16 cellular contexts compared by ENCODE assay signal in the genomic region with DNA sequence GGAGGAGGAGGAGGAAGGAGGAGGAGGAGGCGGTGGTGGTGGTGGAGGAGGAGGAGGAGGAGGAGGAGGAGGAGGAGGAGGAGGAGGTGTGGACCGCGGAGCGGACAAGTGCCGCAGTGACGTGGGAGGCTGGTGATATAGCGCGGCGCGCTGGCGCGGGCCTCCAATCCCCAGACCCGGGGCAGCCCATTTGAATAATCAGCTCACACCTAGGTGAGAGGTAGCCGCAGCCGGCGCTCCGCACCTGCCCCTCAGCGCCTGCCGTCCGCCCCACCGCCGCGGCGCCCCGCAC. TPM values are rescaled to one million over a fixed set of nuclear protein-coding genes. Genes with fewer than 3 reads are reported as not detected.
DNase-seq lines count a peak whose midpoint lies in the region; ATAC-seq, FAIRE-seq and TF ChIP-seq lines count a peak whose summit lies in the region.
"Had no signal": no experiment of that assay in that cellular context is flagged by ENCODE, and none has a peak within 500 bp of the region (broad histone marks: within the 10 kb centered on the region; RNA-seq: fewer than 3 reads in every experiment).

No MANE protein-coding gene starts in this region.

- H2AFZ ChIP-seq in H9 (ENCODE audit: low read length), result no peak overlapping the region
- H2AFZ ChIP-seq in neuronal stem cell (ENCODE audit: low read length), result no peak overlapping the region

- H3K4me3 ChIP-seq in endodermal cell (ENCODE audit: low read length), result peak overlapping the region; percentile 80
- H3K4me3 ChIP-seq in neuronal stem cell (ENCODE audit: low read length in 2 of 2), result no peak overlapping the region

- H3K4me2 ChIP-seq in H9 (ENCODE audit: insufficient read depth, insufficient read length, low read length), result no peak overlapping the region
- H3K4me2 ChIP-seq in neuronal stem cell (ENCODE audit: insufficient read depth, low read length, poor library complexity, severe bottlenecking), result peak overlapping the region; percentile 39

- H4K5ac ChIP-seq in H9 (ENCODE audit: insufficient read length, low read depth, low read length), result no peak overlapping the region

- no peaks in the 10 kb centered on the region for H3K4me1 ChIP-seq in H9 (ENCODE audit: insufficient read depth, low read length)
- peaks cover 4% of the 10 kb centered on the region for H3K4me1 ChIP-seq in endodermal cell (ENCODE audit: control insufficient read depth, insufficient read depth, low read length)
- H3K4me1 ChIP-seq in neuronal stem cell (ENCODE audit: control insufficient read depth in 2 of 2, insufficient read depth in 1 of 2, low read depth in 1 of 2, low read length in 2 of 2), result peaks cover 0 to 3% of the 10 kb centered on the region in 2 donors

- H3K4me3 Mint-ChIP-seq in H9, result peak overlapping the region in 1 of 2 experiments; percentile 61; a peak in 1 of 5 replicates
- H3K4me3 Mint-ChIP-seq in endodermal cell, result peak overlapping the region; percentile 100
- no peak overlapping the region for H3K4me3 Mint-ChIP-seq in activated naive CD8-positive, alpha-beta T cell treated with anti-CD3 and anti-CD28 coated beads, Interleukin-2, amount 50 U/mL, for 24 hours
- H3K4me3 Mint-ChIP-seq: natural killer cell treated with Interleukin-12 subunit alpha and Interleukin-12 subunit beta and Interleukin-15 and Interleukin-18, amount 100 ng/mL, for 72 hours; stimulated activated naive CD8-positive, alpha-beta T cell treated with anti-CD3 and anti-CD28 coated beads, Interleukin-15, Interleukin-2, amounts not matched to agents 100 ng/mL and 50 ng/mL, for 24 hours had no signal

- H2BK5ac ChIP-seq in H9 (ENCODE audit: insufficient read length, low read length) (no peak overlapping the region), neuronal stem cell (ENCODE audit: low read length) (no peak overlapping the region)

- FAIRE-seq in GM19239 (lab: Jason Lieb, UNC), result no peak

- DNase-seq in H9, result peak; percentile 83
- DNase-seq in NCI-H345 treated with DMSO at 0.1 percent for 48 hours (lab: John Stamatoyannopoulos, UW; ENCODE audit: unreplicated experiment), result peak; percentile 66
- DNase-seq in endodermal cell, result peak; percentile 94
- DNase-seq in neuronal stem cell (ENCODE audit: low spot score), result no peak
- no peak for DNase-seq in GM19239 (ENCODE audit: insufficient read length, low spot score)
- no peak for DNase-seq in midbrain (lab: John Stamatoyannopoulos, UW)
- no peak for DNase-seq in activated naive CD8-positive, alpha-beta T cell treated with anti-CD3 and anti-CD28 coated beads, Interleukin-2, amount 50 U/mL, for 24 hours
- DNase-seq in RKO (ENCODE audit: low spot score), result no peak
- DNase-seq: activated CD4-positive, CD25-positive, alpha-beta regulatory T cell treated with anti-CD3 and anti-CD28 coated beads, Interleukin-2, amount 50 U/mL, for 72 hours; activated naive CD4-positive, alpha-beta T cell treated with Interleukin-2 at 50 U/mL for 16 hours; head of caudate nucleus; Right ventricle myocardium superior had no signal

- no peak overlapping the region for H3K14ac ChIP-seq in H9 (ENCODE audit: insufficient read depth, low read length)
- no peak overlapping the region for H3K14ac ChIP-seq in neuronal stem cell (ENCODE audit: low read length)

- no peak overlapping the region for H2BK120ac ChIP-seq in H9 (ENCODE audit: low read depth, low read length, poor library complexity, severe bottlenecking)
- H2BK120ac ChIP-seq in neuronal stem cell (ENCODE audit: low read depth, low read length), result no peak overlapping the region

- H3K4ac ChIP-seq in H9 (ENCODE audit: low read depth, low read length) (no peak overlapping the region), neuronal stem cell (ENCODE audit: low read length) (no peak overlapping the region)

- H3K56ac ChIP-seq in H9 (ENCODE audit: insufficient read length, low read depth, low read length), result no peak overlapping the region

- H3K27me3 Mint-ChIP-seq in H9 (ENCODE audit: low read depth) (peaks cover 96% of the 10 kb centered on the region), endodermal cell (ENCODE audit: insufficient read depth) (peaks cover 68% of the 10 kb centered on the region)
- peaks cover 76% of the 10 kb centered on the region for H3K27me3 Mint-ChIP-seq in activated naive CD8-positive, alpha-beta T cell treated with anti-CD3 and anti-CD28 coated beads, Interleukin-2, amount 50 U/mL, for 24 hours

- no CpG with 5 or more reads among the region's 25 CpGs for WGBS in H9 (ENCODE audit: extremely low coverage, insufficient read length, low lambda C conversion rate)
- WGBS in endodermal cell (ENCODE audit: insufficient coverage in 1 of 2, insufficient read length in 1 of 2), 2 experiments, result 0% methylated on average over 8 to 18 of the region's 25 CpGs
- WGBS in neuronal stem cell (ENCODE audit: extremely low coverage in 2 of 2, insufficient read length in 2 of 2, insufficient replicate concordance in 1 of 2), 2 donors, result no CpG with 5 or more reads among the region's 25 CpGs

- H4K91ac ChIP-seq in H9 (ENCODE audit: insufficient read length, low read depth, low read length) (no peak overlapping the region), neuronal stem cell (ENCODE audit: low read depth, low read length, poor library complexity) (no peak overlapping the region)

- H3K79me2 ChIP-seq in H9 (ENCODE audit: insufficient read depth, low read length), result no peaks in the 10 kb centered on the region

- no peak overlapping the region for H3K9ac ChIP-seq in H9 (ENCODE audit: extremely low read depth, insufficient read length, low read length)
- H3K9ac ChIP-seq in endodermal cell (ENCODE audit: extremely low read depth, low read length, poor library complexity, severe bottlenecking), result no peak overlapping the region
- peak overlapping the region; percentile 38 for H3K9ac ChIP-seq in neuronal stem cell (ENCODE audit: low read depth, low read length, poor library complexity)

- peaks cover 0 to 3% (median 3%) of the 10 kb centered on the region in 3 experiments; a peak in 3 of 7 replicates for H3K36me3 Mint-ChIP-seq in H9 (ENCODE audit: insufficient read depth in 1 of 3, low read depth in 3 of 3)
- H3K36me3 Mint-ChIP-seq in endodermal cell (ENCODE audit: low read depth), result peaks cover 29% of the 10 kb centered on the region
- H3K36me3 Mint-ChIP-seq in activated naive CD8-positive, alpha-beta T cell treated with anti-CD3 and anti-CD28 coated beads, Interleukin-2, amount 50 U/mL, for 24 hours (ENCODE audit: low read depth), result no peaks in the 10 kb centered on the region
- H3K36me3 Mint-ChIP-seq: natural killer cell treated with Interleukin-12 subunit alpha and Interleukin-12 subunit beta and Interleukin-15 and Interleukin-18, amount 100 ng/mL, for 72 hours had no signal

- no peak overlapping the region for H3K27ac ChIP-seq in H9 (ENCODE audit: insufficient read length, low read depth, low read length)
- H3K27ac ChIP-seq in endodermal cell (ENCODE audit: low read depth, low read length), result no peak overlapping the region
- H3K27ac ChIP-seq in neuronal stem cell (replicated peaks; ENCODE audit: low read length), result no peak overlapping the region

- no peak for TF ChIP-seq CTCF in H9 (conservative IDR thresholded peaks at IDR 0.05)
- no peak for TF ChIP-seq CTCF in endodermal cell (conservative IDR thresholded peaks at IDR 0.05)

- H2BK15ac ChIP-seq in H9 (ENCODE audit: low read depth, low read length) (no peak overlapping the region), neuronal stem cell (ENCODE audit: low read length) (no peak overlapping the region)

- no peak for ATAC-seq in activated naive CD8-positive, alpha-beta T cell treated with anti-CD3 and anti-CD28 coated beads, Interleukin-2, amount 50 U/mL, for 24 hours

- H3K4me1 Mint-ChIP-seq in H9 (peaks cover 14 to 37% of the 10 kb centered on the region in 2 experiments), endodermal cell (peaks cover 28% of the 10 kb centered on the region)
- peaks cover 2% of the 10 kb centered on the region for H3K4me1 Mint-ChIP-seq in activated naive CD8-positive, alpha-beta T cell treated with anti-CD3 and anti-CD28 coated beads, Interleukin-2, amount 50 U/mL, for 24 hours

- peaks cover 23% of the 10 kb centered on the region for H3K36me3 ChIP-seq in endodermal cell (ENCODE audit: control insufficient read depth, insufficient read depth, low read length)
- no peaks in the 10 kb centered on the region for H3K36me3 ChIP-seq in neuronal stem cell (replicated peaks in 1 of 2; ENCODE audit: control insufficient read depth in 2 of 2, insufficient read depth in 2 of 2, low read length in 2 of 2)

- H3K27me3 ChIP-seq in H9 (ENCODE audit: insufficient read depth, low read length) (peaks cover 81% of the 10 kb centered on the region), endodermal cell (ENCODE audit: control insufficient read depth, insufficient read depth, low read length, poor library complexity, severe bottlenecking) (peaks cover 54% of the 10 kb centered on the region), neuronal stem cell (ENCODE audit: control insufficient read depth in 3 of 3, insufficient read depth in 3 of 3, low read depth in 1 of 3, low read length in 3 of 3) (peaks cover 59 to 90% (median 85%) of the 10 kb centered on the region in 3 experiments)

- H3K18ac ChIP-seq in H9 (ENCODE audit: insufficient read length, low read depth, low read length) (no peak overlapping the region), neuronal stem cell (ENCODE audit: low read length) (no peak overlapping the region)

- H2BK20ac ChIP-seq in H9 (ENCODE audit: low read depth, low read length, poor library complexity, severe bottlenecking), result no peak overlapping the region

- no peak overlapping the region for H4K8ac ChIP-seq in H9 (replicated peaks; ENCODE audit: insufficient read length, low read depth, low read length)
- H4K8ac ChIP-seq in neuronal stem cell (ENCODE audit: low read depth, low read length), result no peak overlapping the region

- H3K79me1 ChIP-seq in H9 (ENCODE audit: insufficient read depth, low read depth, low read length, poor library complexity, severe bottlenecking) (no peaks in the 10 kb centered on the region), neuronal stem cell (ENCODE audit: low read depth, low read length) (peaks cover 3% of the 10 kb centered on the region)

- H3K23me2 ChIP-seq in H9 (ENCODE audit: insufficient read length, low read depth, low read length, poor library complexity, severe bottlenecking), result peaks cover 8% of the 10 kb centered on the region

- no peaks in the 10 kb centered on the region for H4K20me1 ChIP-seq in H9 (ENCODE audit: control insufficient read depth, insufficient read depth, insufficient read length)

- H2AK5ac ChIP-seq in H9 (ENCODE audit: insufficient read length, low read length) (no peak overlapping the region), neuronal stem cell (ENCODE audit: low read depth, low read length) (peak overlapping the region; percentile 29)

- H3K9me3 ChIP-seq in H9 (ENCODE audit: control insufficient read depth, low read depth, low read length), result no peaks in the 10 kb centered on the region
- H3K9me3 ChIP-seq in endodermal cell (ENCODE audit: control insufficient read depth, low read length), result no peaks in the 10 kb centered on the region
- peaks cover 0 to 10% of the 10 kb centered on the region in 2 donors for H3K9me3 ChIP-seq in neuronal stem cell (replicated peaks in 1 of 2; ENCODE audit: control insufficient read depth in 2 of 2, insufficient read depth in 1 of 2, low read depth in 1 of 2, low read length in 2 of 2)

- H2BK12ac ChIP-seq in H9 (ENCODE audit: insufficient read length, low read depth, low read length) (no peak overlapping the region), neuronal stem cell (ENCODE audit: low read length) (no peak overlapping the region)

- H3K9me3 Mint-ChIP-seq in H9 (peaks cover 0 to 26% of the 10 kb centered on the region in 2 experiments; a peak in 3 of 5 replicates), endodermal cell (no peaks in the 10 kb centered on the region)
- H3K9me3 Mint-ChIP-seq in activated naive CD8-positive, alpha-beta T cell treated with anti-CD3 and anti-CD28 coated beads, Interleukin-2, amount 50 U/mL, for 24 hours, result no peaks in the 10 kb centered on the region
- H3K9me3 Mint-ChIP-seq: natural killer cell treated with Interleukin-12 subunit alpha and Interleukin-12 subunit beta and Interleukin-15 and Interleukin-18, amount 100 ng/mL, for 72 hours; stimulated activated naive CD8-positive, alpha-beta T cell treated with anti-CD3 and anti-CD28 coated beads, Interleukin-15, Interleukin-2, amounts not matched to agents 100 ng/mL and 50 ng/mL, for 24 hours had no signal

- H3K27ac Mint-ChIP-seq in H9 (no peak overlapping the region), endodermal cell (no peak overlapping the region)
- H3K27ac Mint-ChIP-seq in activated naive CD8-positive, alpha-beta T cell treated with anti-CD3 and anti-CD28 coated beads, Interleukin-2, amount 50 U/mL, for 24 hours, result no peak overlapping the region
- H3K27ac Mint-ChIP-seq: natural killer cell treated with Interleukin-12 subunit alpha and Interleukin-12 subunit beta and Interleukin-15 and Interleukin-18, amount 100 ng/mL, for 72 hours; stimulated activated naive CD8-positive, alpha-beta T cell treated with anti-CD3 and anti-CD28 coated beads, Interleukin-15, Interleukin-2, amounts not matched to agents 100 ng/mL and 50 ng/mL, for 24 hours had no signal

- H3T11ph ChIP-seq in H9 (ENCODE audit: low read length), result no peak overlapping the region

- H3K23ac ChIP-seq in H9 (ENCODE audit: insufficient read length, low read depth, low read length), result no peak overlapping the region
- H3K23ac ChIP-seq in neuronal stem cell (ENCODE audit: low read depth, low read length, poor library complexity), result peak overlapping the region; percentile 82

RNA-seq across cellular contexts. Expression of gene FOXA2, which starts 0.2 kb away (rescaled TPM):
- total RNA-seq in H9 (2021) (0.11 TPM in 1 of 2 replicates, not detected in the other), endodermal cell (100 to 1,000 TPM in 1 of 2 donors, 10 to 100 TPM in 1; 86.7 to 123 TPM)
- polyA plus RNA-seq in endodermal cell (2013, experiment 1 of 2), result 19.1 TPM
- polyA plus RNA-seq in endodermal cell (2013, experiment 2 of 2), result 21.7 TPM
- not detected for polyA plus RNA-seq in neuronal stem cell (2013, experiment 1 of 2)
- not detected for polyA plus RNA-seq in neuronal stem cell (2013, experiment 2 of 2)
- total RNA-seq: dermis blood vessel endothelial cell; natural killer cell treated with Interleukin-12 subunit alpha and Interleukin-12 subunit beta and Interleukin-15 and Interleukin-18, amount 100 ng/mL, for 72 hours; Right ventricle myocardium superior had no signal
- polyA plus RNA-seq: BJ had no signal

Comparison
In these comparisons a context has a peak if more than half of its experiments do, and no peak if none do; other contexts are left out.
1. DNase-seq: peak in H9 (single experiment), NCI-H345 treated with DMSO at 0.1 percent for 48 hours (single experiment) and endodermal cell (single experiment); none in neuronal stem cell (single experiment), GM19239 (single experiment), midbrain (single experiment), activated naive CD8-positive, alpha-beta T cell treated with anti-CD3 and anti-CD28 coated beads, Interleukin-2, amount 50 U/mL, for 24 hours (single experiment) and RKO (single experiment).
2. RNA of gene FOXA2, which starts 0.2 kb away (total RNA-seq): 86.7 to 123 TPM in endodermal cell; 0.11 TPM in H9; every median in the first group is over 10 times any median in the second.